Comparison of ENCODE assay signal across 9 cellular contexts in the genomic region with DNA sequence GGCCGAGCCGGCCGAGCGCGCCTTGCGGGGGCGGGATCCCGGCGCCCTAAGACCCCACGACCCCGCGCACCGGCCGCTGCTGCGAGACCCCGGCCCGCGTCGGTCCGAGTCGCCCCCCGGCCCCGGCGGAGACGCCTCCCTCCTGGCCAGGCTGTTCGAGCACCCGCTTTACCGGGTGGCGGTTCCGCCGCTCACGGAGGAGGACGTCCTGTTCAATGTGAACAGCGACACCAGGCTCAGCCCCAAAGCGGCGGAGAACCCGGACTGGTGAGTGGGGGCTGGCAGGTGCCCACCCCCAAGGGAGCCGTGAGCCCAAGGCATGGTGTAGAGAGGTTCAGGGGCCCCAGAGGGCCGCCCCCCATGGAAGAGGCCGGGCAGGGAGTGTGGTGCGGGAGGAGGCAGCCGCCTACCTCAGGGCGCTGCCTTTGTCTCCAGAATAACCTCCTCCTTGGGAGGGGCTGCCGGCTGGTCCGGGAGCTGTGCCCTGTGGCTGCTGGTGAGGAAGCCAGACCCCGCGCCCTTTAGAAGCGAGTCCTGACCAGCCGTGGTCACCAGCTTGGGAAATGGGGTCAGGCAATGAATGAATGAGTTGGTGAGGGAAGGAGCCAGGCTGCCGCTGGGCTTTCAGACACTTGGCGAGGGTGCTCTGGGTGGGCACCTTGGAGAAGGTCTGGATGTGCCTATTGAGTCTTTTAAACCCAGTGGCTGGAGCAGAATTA. TPM values are rescaled to one million over a fixed set of nuclear protein-coding genes. Genes with fewer than 3 reads are reported as not detected.
DNase-seq lines count a peak whose midpoint lies in the region; ATAC-seq and TF ChIP-seq lines count a peak whose summit lies in the region.
"Had no signal": no experiment of that assay in that cellular context is flagged by ENCODE, and none has a peak within 500 bp of the region (broad histone marks: within the 10 kb centered on the region; RNA-seq: fewer than 3 reads in every experiment).

No MANE protein-coding gene starts in this region.

- peaks cover 34% of the 10 kb centered on the region for H3K27me3 Mint-ChIP-seq in neural crest cell (ENCODE audit: low read depth)

- H3K4me3 ChIP-seq in HUES64 (ENCODE audit: low read length): peak overlapping the region; percentile 79
- H3K4me3 ChIP-seq in esophagus (ENCODE audit: low read depth in 1 of 2, low read length in 2 of 2): peak overlapping the region; percentile 57 to 64

- H3K27ac Mint-ChIP-seq in neural crest cell (ENCODE audit: unreplicated experiment): no peak overlapping the region

- H3K36me3 ChIP-seq in HUES64 (ENCODE audit: insufficient read depth, low read length): peaks cover 36% of the 10 kb centered on the region
- peaks cover 6 to 24% of the 10 kb centered on the region in 2 donors for H3K36me3 ChIP-seq in esophagus (ENCODE audit: control insufficient read depth in 2 of 2, insufficient read depth in 2 of 2, low read length in 1 of 2)

- peaks cover 12% of the 10 kb centered on the region for H3K36me3 Mint-ChIP-seq in neural crest cell (ENCODE audit: low read depth)

- no peaks in the 10 kb centered on the region for H3K9me3 Mint-ChIP-seq in neural crest cell

- H3K27ac ChIP-seq in HUES64 (ENCODE audit: low read depth, low read length): no peak overlapping the region
- peak overlapping the region in 1 of 2 donors; percentile 77 for H3K27ac ChIP-seq in esophagus (ENCODE audit: low read depth in 2 of 2, low read length in 1 of 2)

- peaks cover 38% of the 10 kb centered on the region for H3K4me1 Mint-ChIP-seq in neural crest cell

- WGBS in HUES64: under 1% methylated on average over 51 of the region's 51 CpGs
- WGBS in esophagus, 2 donors: 3 to 5% methylated on average over 48 to 51 of the region's 51 CpGs

- DNase-seq in AG20443 (ENCODE audit: low spot score) (peak; percentile 31), neural crest cell (ENCODE audit: low read depth, low spot score) (no peak), epidermal melanocyte (ENCODE audit: insufficient read length, low spot score) (no peak), kidney glomerular epithelial cell (lab: John Stamatoyannopoulos, UW) (no peak), left lobe of liver (ENCODE audit: low spot score) (no peak)
- DNase-seq: NCI-H510A treated with DMSO at 0.1 percent for 48 hours had no signal

- no peak for TF ChIP-seq CTCF in neural crest cell (conservative IDR thresholded peaks at IDR 0.05)

- H3K4me1 ChIP-seq in HUES64 (ENCODE audit: insufficient read depth, low read length) (peaks cover 20% of the 10 kb centered on the region), esophagus (ENCODE audit: control insufficient read depth in 2 of 2, insufficient read depth in 2 of 2, low read length in 1 of 2) (peaks cover 3 to 18% of the 10 kb centered on the region in 2 donors)

- H3K9me3 ChIP-seq in HUES64 (ENCODE audit: insufficient read depth, low read depth, low read length) (no peaks in the 10 kb centered on the region), esophagus (ENCODE audit: control insufficient read depth in 2 of 2, insufficient read depth in 1 of 2, low read depth in 1 of 2, low read length in 1 of 2) (no peaks in the 10 kb centered on the region)

- H3K27me3 ChIP-seq in HUES64 (ENCODE audit: insufficient read depth, low read length) (peaks cover 24% of the 10 kb centered on the region), esophagus (ENCODE audit: control insufficient read depth in 1 of 2, insufficient read depth in 2 of 2, low read length in 2 of 2) (no peaks in the 10 kb centered on the region)

- peak overlapping the region; percentile 90 for H3K4me3 Mint-ChIP-seq in neural crest cell

- peak overlapping the region; percentile 74 for H3K9ac ChIP-seq in HUES64 (ENCODE audit: low read depth, low read length)

- no peak for ATAC-seq in HG03097 (IDR thresholded peaks at IDR 0.05; ENCODE audit: low FRiP score, unreplicated experiment)
- ATAC-seq in left lobe of liver: no peak

RNA-seq across cellular contexts. Expression of a gene that starts 1.3 kb away (rescaled TPM):
- 23.1 TPM for polyA plus RNA-seq in HUES64 (2013, experiment 1 of 2)
- polyA plus RNA-seq in HUES64 (2013, experiment 2 of 2): 21.7 TPM
- polyA plus RNA-seq in esophagus: 10 to 100 TPM in 1 of 2 donors, 1 to 10 TPM in 1; 6.9 to 11.5 TPM
- total RNA-seq in neural crest cell (21.9 and 22.7 TPM in 2 replicates), left lobe of liver (72.2 TPM)
